In genomic region chr4:158282252-158282651, GRCh38 we compare ENCODE assay signal across 17 cellular contexts.
DNase-seq lines count a peak whose midpoint lies in the region; ATAC-seq, FAIRE-seq and TF ChIP-seq lines count a peak whose summit lies in the region.
"Had no signal": no experiment of that assay in that cellular context is flagged by ENCODE, and none has a peak within 500 bp of the region (broad histone marks: within the 10 kb centered on the region; RNA-seq: fewer than 3 reads in every experiment).

No MANE protein-coding gene starts in this region.

- no peak for FAIRE-seq in A549 (lab: Jason Lieb, UNC)

- no peaks in the 10 kb centered on the region for H3K9me3 Mint-ChIP-seq in H9
- H3K9me3 Mint-ChIP-seq in effector memory CD8-positive, alpha-beta T cell: no peaks in the 10 kb centered on the region

- 67% methylated on average over 3 of the region's 3 CpGs for WGBS in A549 (ENCODE audit: missing lambda C conversion rate)
- no CpG with 5 or more reads among the region's 3 CpGs for WGBS in H9 (ENCODE audit: extremely low coverage, insufficient read length, low lambda C conversion rate)

- no peak overlapping the region for H2BK120ac ChIP-seq in H9 (ENCODE audit: low read depth, low read length, poor library complexity, severe bottlenecking)

- H2BK15ac ChIP-seq in H9 (ENCODE audit: low read depth, low read length): no peak overlapping the region

- no peak overlapping the region for H2BK12ac ChIP-seq in H9 (ENCODE audit: insufficient read length, low read depth, low read length)

- no peak overlapping the region for H3K4me3 ChIP-seq in A549
- H3K4me3 ChIP-seq in fibroblast of mammary gland (ENCODE audit: control insufficient read depth, low read depth, low read length): no peak overlapping the region
- H3K4me3 ChIP-seq: ascending aorta, right atrium auricular region, tibial nerve had no signal

- no peak overlapping the region for H3K23ac ChIP-seq in H9 (ENCODE audit: insufficient read length, low read depth, low read length)

- no peak overlapping the region for H2AK5ac ChIP-seq in H9 (ENCODE audit: insufficient read length, low read length)

- H3K27me3 Mint-ChIP-seq in H9 (ENCODE audit: low read depth): no peaks in the 10 kb centered on the region
- H3K27me3 Mint-ChIP-seq in effector memory CD8-positive, alpha-beta T cell: no peaks in the 10 kb centered on the region
- H3K27me3 Mint-ChIP-seq: natural killer cell treated with Interleukin-12 subunit alpha and Interleukin-12 subunit beta and Interleukin-15 and Interleukin-18, amount 100 ng/mL, for 72 hours had no signal

- H4K91ac ChIP-seq in H9 (ENCODE audit: insufficient read length, low read depth, low read length): no peak overlapping the region

- no peaks in the 10 kb centered on the region for H3K23me2 ChIP-seq in H9 (ENCODE audit: insufficient read length, low read depth, low read length, poor library complexity, severe bottlenecking)

- no peak for TF ChIP-seq EP300 in A549 (IDR thresholded peaks at IDR 0.05)

- no peak overlapping the region for H3K56ac ChIP-seq in H9 (ENCODE audit: insufficient read length, low read depth, low read length)

- no peak overlapping the region for H3T11ph ChIP-seq in H9 (ENCODE audit: low read length)

- in situ Hi-C loops in G401 (cut with HindIII; ENCODE audit: low sequenced_read_pairs): no loop called here

- no peak overlapping the region for H4K8ac ChIP-seq in H9 (replicated peaks; ENCODE audit: insufficient read length, low read depth, low read length)

- H3K79me1 ChIP-seq in H9 (ENCODE audit: insufficient read depth, low read depth, low read length, poor library complexity, severe bottlenecking): no peaks in the 10 kb centered on the region

- no peak overlapping the region for H2BK20ac ChIP-seq in H9 (ENCODE audit: low read depth, low read length, poor library complexity, severe bottlenecking)

- CTCF ChIA-PET in A549 (lab: Yijun Ruan, JAX): interaction anchor here (0.6 kb wide), 1 partner anchor 558 kb away, joined by 3 read pairs; no protein-coding TSS in a partner anchor

- no peak overlapping the region for H3K4ac ChIP-seq in H9 (ENCODE audit: low read depth, low read length)

- TF ChIP-seq CTCF in A549 (IDR thresholded peaks at IDR 0.05): no peak
- no peak for TF ChIP-seq CTCF in H9 (conservative IDR thresholded peaks at IDR 0.05)
- TF ChIP-seq CTCF in fibroblast of mammary gland (conservative IDR thresholded peaks at IDR 0.05; ENCODE audit: control insufficient read depth, insufficient read depth, low read depth, low read length): no peak

- peaks cover 3% of the 10 kb centered on the region; the same call in 1 of the 3 replicates for H3K4me1 ChIP-seq in A549
- H3K4me1 ChIP-seq in H9 (ENCODE audit: insufficient read depth, low read length): no peaks in the 10 kb centered on the region
- H3K4me1 ChIP-seq: ascending aorta, right atrium auricular region, tibial nerve had no signal

- H2AFZ ChIP-seq in H9 (ENCODE audit: low read length): no peak overlapping the region

- ATAC-seq in A549 (no peak), HG03354 (IDR thresholded peaks at IDR 0.05; ENCODE audit: poor library complexity, severe bottlenecking, unreplicated experiment) (no peak)
- no peak for ATAC-seq in effector memory CD8-positive, alpha-beta T cell (replicated peaks)
- ATAC-seq: left ventricle myocardium superior; natural killer cell treated with Interleukin-12 subunit alpha and Interleukin-12 subunit beta and Interleukin-15 and Interleukin-18, amount 100 ng/mL, for 72 hours had no signal

- DNase-seq in A549 (ENCODE audit: low read depth in 1 of 2, low spot score in 1 of 2) (no peak), H9 (no peak), RKO (ENCODE audit: low spot score) (peak; percentile 75), fibroblast of mammary gland (ENCODE audit: low read depth) (peak; percentile 43), G401 (ENCODE audit: low spot score) (no peak), NCI-H1436 treated with DMSO at 0.1 percent for 48 hours (lab: John Stamatoyannopoulos, UW) (no peak)
- DNase-seq in effector memory CD8-positive, alpha-beta T cell: no peak
- DNase-seq: activated CD8-positive, alpha-beta memory T cell treated with anti-CD3 and anti-CD28 coated beads for 24 hours; activated gamma-delta T cell; left ventricle myocardium superior; NCI-H1417; NCI-H446 had no signal

- H3K79me2 ChIP-seq in H9 (ENCODE audit: insufficient read depth, low read length): no peaks in the 10 kb centered on the region

- peaks cover 6 to 13% of the 10 kb centered on the region in 2 experiments; a peak in 3 of 4 replicates for H3K4me1 Mint-ChIP-seq in H9
- no peaks in the 10 kb centered on the region for H3K4me1 Mint-ChIP-seq in effector memory CD8-positive, alpha-beta T cell (ENCODE audit: low read depth in 2 of 2)

- H3K9ac ChIP-seq in H9 (ENCODE audit: extremely low read depth, insufficient read length, low read length): no peak overlapping the region

- H3K9me3 ChIP-seq in A549 (no peaks in the 10 kb centered on the region), H9 (ENCODE audit: control insufficient read depth, low read depth, low read length) (no peaks in the 10 kb centered on the region)
- H3K9me3 ChIP-seq: ascending aorta, right atrium auricular region, tibial nerve had no signal

- H3K4me2 ChIP-seq in A549 (no peak overlapping the region), H9 (ENCODE audit: insufficient read depth, insufficient read length, low read length) (no peak overlapping the region)

- no peak for TF ChIP-seq POLR2A in A549 (IDR thresholded peaks at IDR 0.05; ENCODE audit: low read length)

- TF ChIP-seq RAD21 in A549 (conservative IDR thresholded peaks at IDR 0.05 in 1 of 2, IDR thresholded peaks at IDR 0.05 in 1 of 2): no peak

- H3K27ac ChIP-seq in A549: peak overlapping the region; percentile 22 to 52; a peak in 3 of 6 replicates
- H3K27ac ChIP-seq in H9 (ENCODE audit: insufficient read length, low read depth, low read length): no peak overlapping the region
- H3K27ac ChIP-seq: ascending aorta, right atrium auricular region, tibial nerve had no signal

- H2BK5ac ChIP-seq in H9 (ENCODE audit: insufficient read length, low read length): no peak overlapping the region

- H3K27ac Mint-ChIP-seq in H9: peak overlapping the region in 2 of 3 experiments; percentile 40 to 50; a peak in 1 of 7 replicates
- H3K27ac Mint-ChIP-seq in effector memory CD8-positive, alpha-beta T cell: no peak overlapping the region
- H3K27ac Mint-ChIP-seq: natural killer cell treated with Interleukin-12 subunit alpha and Interleukin-12 subunit beta and Interleukin-15 and Interleukin-18, amount 100 ng/mL, for 72 hours had no signal

- H3K14ac ChIP-seq in H9 (ENCODE audit: insufficient read depth, low read length): no peak overlapping the region

- no peaks in the 10 kb centered on the region for H4K20me1 ChIP-seq in H9 (ENCODE audit: control insufficient read depth, insufficient read depth, insufficient read length)

- H4K5ac ChIP-seq in H9 (ENCODE audit: insufficient read length, low read depth, low read length): no peak overlapping the region

- H3K27me3 ChIP-seq in H9 (ENCODE audit: insufficient read depth, low read length): no peaks in the 10 kb centered on the region
- H3K27me3 ChIP-seq: ascending aorta, right atrium auricular region, tibial nerve had no signal

- POLR2A ChIA-PET in A549 (lab: Yijun Ruan, JAX): no interaction called here

- H3K18ac ChIP-seq in H9 (ENCODE audit: insufficient read length, low read depth, low read length): no peak overlapping the region

- H3K36me3 Mint-ChIP-seq in H9 (ENCODE audit: insufficient read depth in 1 of 3, low read depth in 3 of 3): no peaks in the 10 kb centered on the region
- H3K36me3 Mint-ChIP-seq in effector memory CD8-positive, alpha-beta T cell (ENCODE audit: insufficient read depth): peaks cover 4% of the 10 kb centered on the region
- H3K36me3 Mint-ChIP-seq: natural killer cell treated with Interleukin-12 subunit alpha and Interleukin-12 subunit beta and Interleukin-15 and Interleukin-18, amount 100 ng/mL, for 72 hours had no signal

- no peak overlapping the region for H3K4me3 Mint-ChIP-seq in H9
- no peak overlapping the region for H3K4me3 Mint-ChIP-seq in effector memory CD8-positive, alpha-beta T cell
- H3K4me3 Mint-ChIP-seq: natural killer cell treated with Interleukin-12 subunit alpha and Interleukin-12 subunit beta and Interleukin-15 and Interleukin-18, amount 100 ng/mL, for 72 hours had no signal

TF ChIP-seq in A549, 52 proteins besides CTCF, POLR2A, EP300 and RAD21:
- no peak for TF ChIP-seq HMGXB4 (CRISPR knock-in tag; IDR thresholded peaks at IDR 0.05; ENCODE audit: borderline replicate concordance)
- no peak for TF ChIP-seq MYC (IDR thresholded peaks at IDR 0.05; ENCODE audit: borderline replicate concordance, low read length)
- TF ChIP-seq EHMT2 (IDR thresholded peaks at IDR 0.05; ENCODE audit: low read depth): no peak
- TF ChIP-seq KDM5A (IDR thresholded peaks at IDR 0.05): no peak
- TF ChIP-seq BCL3 (IDR thresholded peaks at IDR 0.05): no peak
- no peak for TF ChIP-seq MAX (IDR thresholded peaks at IDR 0.05)
- TF ChIP-seq SMC3 (IDR thresholded peaks at IDR 0.05): no peak
- TF ChIP-seq TP53 (CRISPR knock-in tag; IDR thresholded peaks at IDR 0.05): no peak
- no peak for TF ChIP-seq GATA3 (IDR thresholded peaks at IDR 0.05; ENCODE audit: borderline replicate concordance)

Comparison
In these comparisons a context has a peak if more than half of its experiments do, and no peak if none do; other contexts are left out.
1. DNase-seq: peak in RKO (single experiment) and fibroblast of mammary gland (single experiment); none in A549 (0 of 2), H9 (single experiment), G401 (single experiment), effector memory CD8-positive, alpha-beta T cell (0 of 3) and NCI-H1436 treated with DMSO at 0.1 percent for 48 hours (single experiment).
2. H3K27ac Mint-ChIP-seq: peak in H9 (2 of 3); none in effector memory CD8-positive, alpha-beta T cell (0 of 2).